In genomic region chr2:139876964-139877363, GRCh38 we compare ENCODE assay signal across 8 cellular contexts.
"Had no signal": no experiment of that assay in that cellular context is flagged by ENCODE, and none has a peak within 500 bp of the region (broad histone marks: within the 10 kb centered on the region; RNA-seq: fewer than 3 reads in every experiment).

No MANE protein-coding gene starts in this region.

- H3K27ac Mint-ChIP-seq: GM23338, H9 had no signal

- H3K4me3 ChIP-seq: GM23338, K562 had no signal

- ATAC-seq: GM23338, K562 had no signal

- DNase-seq: H9, HCEC 1CT, IMR-90 had no signal

- H3K4me3 Mint-ChIP-seq: GM23338, H9 had no signal

- H3K27ac ChIP-seq: HL-60 had no signal

- H3K4me1 Mint-ChIP-seq: H9 had no signal

- H2AFZ ChIP-seq: GM23338 had no signal

- FAIRE-seq: H1, H54, K562 had no signal

- H3K4me2 ChIP-seq: GM23338 had no signal
